In the genomic region with DNA sequence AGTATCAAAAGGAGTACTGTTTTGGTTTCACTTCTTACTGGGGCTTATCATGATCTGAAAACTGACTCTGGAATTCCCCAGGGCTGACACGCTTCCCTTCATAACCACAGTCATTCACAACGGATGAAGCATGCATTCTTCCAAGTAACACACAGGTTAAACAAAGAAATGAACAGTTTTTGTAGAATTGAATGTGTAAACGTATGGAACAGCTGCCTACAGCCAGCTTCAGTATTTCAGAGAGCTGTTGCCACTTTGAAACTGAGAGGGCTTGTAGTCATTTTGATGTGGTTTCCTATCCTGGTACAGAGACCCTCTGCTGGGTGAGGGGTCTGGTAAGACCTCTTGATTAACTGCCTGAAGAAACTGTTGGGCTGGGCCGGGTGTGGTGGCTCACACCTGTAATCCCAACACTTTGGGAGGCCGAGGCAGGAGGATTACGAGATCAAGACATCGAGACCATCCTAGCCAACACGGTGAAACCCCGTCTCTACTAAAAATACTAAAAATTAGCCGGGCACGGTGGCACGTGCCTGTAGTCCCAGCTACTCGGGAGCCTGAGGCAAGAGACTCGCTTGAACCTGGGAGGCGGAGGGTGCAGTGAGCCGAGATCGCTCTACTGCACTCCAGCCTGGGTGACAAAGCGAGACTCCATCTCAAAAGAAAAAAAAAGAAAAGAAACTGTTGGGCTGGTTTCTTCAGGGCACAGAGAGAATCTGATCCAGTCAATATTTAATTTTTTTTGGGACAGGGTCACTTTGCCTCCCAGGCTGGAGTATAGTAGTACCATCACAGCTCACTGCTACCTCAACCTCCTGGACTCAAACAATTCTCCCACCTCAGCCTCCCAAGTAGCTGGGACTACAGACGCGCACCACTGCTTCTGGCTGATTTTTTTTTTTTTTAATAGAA, we compare ENCODE assay signal across 8 cellular contexts. TPM values are rescaled to one million over a fixed set of nuclear protein-coding genes. Genes with fewer than 3 reads are reported as not detected.
DNase-seq lines count a peak whose midpoint lies in the region; ATAC-seq, FAIRE-seq and TF ChIP-seq lines count a peak whose summit lies in the region.

No MANE protein-coding gene starts in this region.

- peaks cover 66% of the 10 kb centered on the region for H3K4me1 Mint-ChIP-seq in dendritic cell treated with granulocyte-macrophage colony-stimulating factor and Interleukin-4, amounts not matched to agents 40 ng/mL and 50 ng/mL, for 4 days (ENCODE audit: low read depth)
- peaks cover 30% of the 10 kb centered on the region for H3K4me1 Mint-ChIP-seq in progenitor cell of endocrine pancreas (ENCODE audit: low read depth)

- H3K27ac Mint-ChIP-seq in dendritic cell treated with granulocyte-macrophage colony-stimulating factor and Interleukin-4, amounts not matched to agents 40 ng/mL and 50 ng/mL, for 4 days, result peak overlapping the region; percentile 98
- peak overlapping the region; percentile 13 for H3K27ac Mint-ChIP-seq in progenitor cell of endocrine pancreas

- ATAC-seq in HG02885 (IDR thresholded peaks at IDR 0.05; ENCODE audit: poor library complexity, unreplicated experiment), result peak; percentile 29
- no peak for ATAC-seq in GM18867 (IDR thresholded peaks at IDR 0.05; ENCODE audit: unreplicated experiment)

- intact Hi-C loops in dendritic cell treated with granulocyte-macrophage colony-stimulating factor and Interleukin-4, amounts not matched to agents 40 ng/mL and 50 ng/mL, for 4 days (cut with micrococcal nuclease), result no loop called here

- peaks cover 1% of the 10 kb centered on the region for H3K27me3 Mint-ChIP-seq in dendritic cell treated with granulocyte-macrophage colony-stimulating factor and Interleukin-4, amounts not matched to agents 40 ng/mL and 50 ng/mL, for 4 days
- peaks cover 17% of the 10 kb centered on the region for H3K27me3 Mint-ChIP-seq in progenitor cell of endocrine pancreas

- peak overlapping the region; percentile 51 for H3K4me3 Mint-ChIP-seq in dendritic cell treated with granulocyte-macrophage colony-stimulating factor and Interleukin-4, amounts not matched to agents 40 ng/mL and 50 ng/mL, for 4 days
- H3K4me3 Mint-ChIP-seq in progenitor cell of endocrine pancreas (ENCODE audit: low read depth), result no peak overlapping the region

- FAIRE-seq in G401.6 (lab: Jason Lieb, UNC), result peak; percentile 80

- no peak for TF ChIP-seq CTCF in progenitor cell of endocrine pancreas (IDR thresholded peaks at IDR 0.05; ENCODE audit: unreplicated experiment)

- peaks cover 8% of the 10 kb centered on the region for H3K36me3 Mint-ChIP-seq in dendritic cell treated with granulocyte-macrophage colony-stimulating factor and Interleukin-4, amounts not matched to agents 40 ng/mL and 50 ng/mL, for 4 days (ENCODE audit: low read depth)
- peaks cover 2% of the 10 kb centered on the region for H3K36me3 Mint-ChIP-seq in progenitor cell of endocrine pancreas (ENCODE audit: insufficient read depth)

- no peaks in the 10 kb centered on the region for H3K9me3 Mint-ChIP-seq in dendritic cell treated with granulocyte-macrophage colony-stimulating factor and Interleukin-4, amounts not matched to agents 40 ng/mL and 50 ng/mL, for 4 days
- no peaks in the 10 kb centered on the region for H3K9me3 Mint-ChIP-seq in progenitor cell of endocrine pancreas (ENCODE audit: low read depth)

- DNase-seq in T-helper 2 cell, result peak in 4 of 5 experiments; percentile 36 to 75 (median 59)
- no peak for DNase-seq in progenitor cell of endocrine pancreas (ENCODE audit: low spot score, unreplicated experiment)
- DNase-seq in amygdala (lab: John Stamatoyannopoulos, UW), result no peak
- DNase-seq in NCI-H1417 treated with DMSO at 0.1 percent for 48 hours (lab: John Stamatoyannopoulos, UW), result no peak

RNA-seq across cellular contexts. Expression of a gene that starts 4.7 kb away (rescaled TPM):
- total RNA-seq in progenitor cell of endocrine pancreas, result 25.5 and 28.0 TPM in 2 replicates

RNA-seq across cellular contexts. Expression of a gene that starts 43.8 kb away (rescaled TPM):
- total RNA-seq in progenitor cell of endocrine pancreas, result 950 and 984 TPM in 2 replicates

RNA-seq across cellular contexts. Expression of a gene that starts 44.8 kb away (rescaled TPM):
- 221 and 222 TPM in 2 replicates for total RNA-seq in progenitor cell of endocrine pancreas

Comparison
In these comparisons a context has a peak if more than half of its experiments do, and no peak if none do; other contexts are left out.
1. DNase-seq: peak in T-helper 2 cell (4 of 5); none in progenitor cell of endocrine pancreas (single experiment), amygdala (0 of 56) and NCI-H1417 treated with DMSO at 0.1 percent for 48 hours (single experiment).